In genomic region chr4:108152980-108153379, GRCh38 we compare ENCODE assay signal across 1 cellular context.
TF ChIP-seq lines count a peak whose summit lies in the region.

No MANE protein-coding gene starts in this region.

TF ChIP-seq in HepG2, 621 proteins besides CTCF, POLR2A, EP300 and RAD21 (continued from another document):
- TF ChIP-seq GMEB1 (CRISPR knock-in tag; IDR thresholded peaks at IDR 0.05; ENCODE audit: borderline replicate concordance) (no peak), ZSCAN31 (CRISPR knock-in tag; IDR thresholded peaks at IDR 0.05; ENCODE audit: low read depth) (no peak), MLLT10 (CRISPR knock-in tag; IDR thresholded peaks at IDR 0.05) (no peak), YEATS2 (CRISPR knock-in tag; IDR thresholded peaks at IDR 0.05; ENCODE audit: borderline replicate concordance) (no peak), RCOR2 (CRISPR knock-in tag; IDR thresholded peaks at IDR 0.05) (no peak), SMARCC2 (IDR thresholded peaks at IDR 0.05) (no peak), ZNF232 (CRISPR knock-in tag; IDR thresholded peaks at IDR 0.05; ENCODE audit: borderline replicate concordance) (no peak), ZNF740 (CRISPR knock-in tag; IDR thresholded peaks at IDR 0.05) (no peak), EZH2 (conservative IDR thresholded peaks at IDR 0.05; ENCODE audit: low read depth, low read length) (no peak)
